Comparison of ENCODE assay signal across 9 cellular contexts in the genomic region with DNA sequence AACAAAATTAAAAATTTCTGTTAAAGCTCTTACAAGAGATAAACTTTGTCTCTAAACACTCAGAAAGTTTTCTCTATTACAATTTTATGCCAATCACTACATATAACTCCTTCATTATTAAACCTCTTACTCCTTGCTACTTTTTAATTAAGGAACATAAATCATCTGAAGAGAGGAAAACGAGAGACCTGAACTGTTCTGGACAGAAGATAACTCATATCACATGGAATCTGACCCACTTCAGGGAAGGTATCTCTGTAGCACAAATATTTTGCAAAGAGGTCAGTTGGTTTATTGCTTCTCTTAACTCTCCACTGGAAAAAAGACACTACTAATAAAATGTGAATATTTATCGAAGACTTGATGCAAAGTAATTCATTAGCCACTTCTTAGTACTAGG.
"Had no signal": no experiment of that assay in that cellular context is flagged by ENCODE, and none has a peak within 500 bp of the region (broad histone marks: within the 10 kb centered on the region; RNA-seq: fewer than 3 reads in every experiment).

No MANE protein-coding gene starts in this region.

- H3K4me3 Mint-ChIP-seq: GM23338, H9, HFFc6, IgD-negative memory B cell had no signal

- H3K4me1 Mint-ChIP-seq: IgD-negative memory B cell had no signal

- H3K27me3 Mint-ChIP-seq: IgD-negative memory B cell had no signal

- H3K9me3 Mint-ChIP-seq: GM23338, H9, HFFc6, IgD-negative memory B cell had no signal

- H3K27ac Mint-ChIP-seq: GM23338, H9, HFFc6, IgD-negative memory B cell had no signal

- FAIRE-seq: H1, H54, HepG2 had no signal

- DNase-seq: H9, HCEC 1CT, HFFc6, KBM-7 had no signal

- ATAC-seq: GM23338, HepG2 had no signal
